8 cellular contexts compared by ENCODE assay signal in genomic region chr2:128090909-128091690, GRCh38. TPM values are rescaled to one million over a fixed set of nuclear protein-coding genes. Genes with fewer than 3 reads are reported as not detected.
DNase-seq lines count a peak whose midpoint lies in the region; ATAC-seq, FAIRE-seq and TF ChIP-seq lines count a peak whose summit lies in the region.

A gene with protein sequence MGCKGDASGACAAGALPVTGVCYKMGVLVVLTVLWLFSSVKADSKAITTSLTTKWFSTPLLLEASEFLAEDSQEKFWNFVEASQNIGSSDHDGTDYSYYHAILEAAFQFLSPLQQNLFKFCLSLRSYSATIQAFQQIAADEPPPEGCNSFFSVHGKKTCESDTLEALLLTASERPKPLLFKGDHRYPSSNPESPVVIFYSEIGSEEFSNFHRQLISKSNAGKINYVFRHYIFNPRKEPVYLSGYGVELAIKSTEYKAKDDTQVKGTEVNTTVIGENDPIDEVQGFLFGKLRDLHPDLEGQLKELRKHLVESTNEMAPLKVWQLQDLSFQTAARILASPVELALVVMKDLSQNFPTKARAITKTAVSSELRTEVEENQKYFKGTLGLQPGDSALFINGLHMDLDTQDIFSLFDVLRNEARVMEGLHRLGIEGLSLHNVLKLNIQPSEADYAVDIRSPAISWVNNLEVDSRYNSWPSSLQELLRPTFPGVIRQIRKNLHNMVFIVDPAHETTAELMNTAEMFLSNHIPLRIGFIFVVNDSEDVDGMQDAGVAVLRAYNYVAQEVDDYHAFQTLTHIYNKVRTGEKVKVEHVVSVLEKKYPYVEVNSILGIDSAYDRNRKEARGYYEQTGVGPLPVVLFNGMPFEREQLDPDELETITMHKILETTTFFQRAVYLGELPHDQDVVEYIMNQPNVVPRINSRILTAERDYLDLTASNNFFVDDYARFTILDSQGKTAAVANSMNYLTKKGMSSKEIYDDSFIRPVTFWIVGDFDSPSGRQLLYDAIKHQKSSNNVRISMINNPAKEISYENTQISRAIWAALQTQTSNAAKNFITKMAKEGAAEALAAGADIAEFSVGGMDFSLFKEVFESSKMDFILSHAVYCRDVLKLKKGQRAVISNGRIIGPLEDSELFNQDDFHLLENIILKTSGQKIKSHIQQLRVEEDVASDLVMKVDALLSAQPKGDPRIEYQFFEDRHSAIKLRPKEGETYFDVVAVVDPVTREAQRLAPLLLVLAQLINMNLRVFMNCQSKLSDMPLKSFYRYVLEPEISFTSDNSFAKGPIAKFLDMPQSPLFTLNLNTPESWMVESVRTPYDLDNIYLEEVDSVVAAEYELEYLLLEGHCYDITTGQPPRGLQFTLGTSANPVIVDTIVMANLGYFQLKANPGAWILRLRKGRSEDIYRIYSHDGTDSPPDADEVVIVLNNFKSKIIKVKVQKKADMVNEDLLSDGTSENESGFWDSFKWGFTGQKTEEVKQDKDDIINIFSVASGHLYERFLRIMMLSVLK (N-terminal part only) (plus strand): TSS chr2:128091200. CDS start chr2:128091358, 158 bp downstream.

- intact Hi-C loops in psoas muscle (cut with DNase I): loop anchor here (2.0 to 10.0 kb wide), 3 partner anchors 62 to 209 kb away; partner anchors contain the start of genes AMMECR1L (in 1 of the 2) and SAP130 (in 1 of the 2)

- H3K27ac ChIP-seq in right atrium auricular region (peak within 1 kb of the TSS; percentile 75 to 86), psoas muscle (peak within 1 kb of the TSS; percentile 86)

- ATAC-seq in GM18498 (IDR thresholded peaks at IDR 0.05; ENCODE audit: unreplicated experiment) (peak; percentile 95), HG02938 (IDR thresholded peaks at IDR 0.05; ENCODE audit: unreplicated experiment) (peak; percentile 91), psoas muscle (peak; percentile 99)

- TF ChIP-seq CTCF in right atrium auricular region (IDR thresholded peaks at IDR 0.05): no peak
- no peak for TF ChIP-seq CTCF in psoas muscle (IDR thresholded peaks at IDR 0.05)

- DNase-seq in NCI-H187 (lab: John Stamatoyannopoulos, UW) (peak; percentile 53 to 89), T-helper 2 cell (peak; percentile 78 to 99 (median 90)), anterior cingulate cortex (lab: John Stamatoyannopoulos, UW) (peak; percentile 29 to 97 (median 91)), right atrium auricular region (ENCODE audit: low spot score) (peak; percentile 92), psoas muscle (peak; percentile 94 to 98), urothelium cell line (ENCODE audit: low spot score) (peak; percentile 98)

- WGBS in psoas muscle, 3 donors: 0% methylated on average over 57 to 58 of the region's 59 CpGs

- peak; percentile 90 for FAIRE-seq in urothelium cell line (lab: Jason Lieb, UNC)

- no peaks in the 10 kb centered on the region for H3K36me3 ChIP-seq in right atrium auricular region
- H3K36me3 ChIP-seq in psoas muscle (ENCODE audit: insufficient read depth in 1 of 2, low read depth in 1 of 2): peaks cover 0 to 16% of the 10 kb centered on the region in 2 donors

- H3K9me3 ChIP-seq in right atrium auricular region (no peaks in the 10 kb centered on the region), psoas muscle (no peaks in the 10 kb centered on the region)

- H3K4me3 ChIP-seq in right atrium auricular region (peak within 1 kb of the TSS; percentile 80 to 96), psoas muscle (peak within 1 kb of the TSS; percentile 96)

- peaks cover 0 to 11% of the 10 kb centered on the region in 2 donors for H3K4me1 ChIP-seq in right atrium auricular region
- H3K4me1 ChIP-seq in psoas muscle: peaks cover 17% of the 10 kb centered on the region

- no peaks in the 10 kb centered on the region for H3K27me3 ChIP-seq in right atrium auricular region
- H3K27me3 ChIP-seq in psoas muscle (ENCODE audit: insufficient read depth in 3 of 3, low read length in 2 of 3): no peaks in the 10 kb centered on the region

RNA-seq across cellular contexts. Expression of the gene that starts here (rescaled TPM):
- total RNA-seq in right atrium auricular region (10 to 100 TPM; 33.5 to 47.2 TPM), psoas muscle (10 to 100 TPM; 31.2 to 41.7 (median 37.7) TPM)
- polyA plus RNA-seq in psoas muscle: 10 to 100 TPM; 11.1 to 32.1 (median 12.7) TPM

Comparison
In these comparisons a context has a peak if more than half of its experiments do, and no peak if none do; other contexts are left out.
1. Peak in every context shown above with its lines: DNase-seq, ATAC-seq, H3K4me3 ChIP-seq and H3K27ac ChIP-seq.